Comparison of ENCODE assay signal across 8 cellular contexts in the genomic region with DNA sequence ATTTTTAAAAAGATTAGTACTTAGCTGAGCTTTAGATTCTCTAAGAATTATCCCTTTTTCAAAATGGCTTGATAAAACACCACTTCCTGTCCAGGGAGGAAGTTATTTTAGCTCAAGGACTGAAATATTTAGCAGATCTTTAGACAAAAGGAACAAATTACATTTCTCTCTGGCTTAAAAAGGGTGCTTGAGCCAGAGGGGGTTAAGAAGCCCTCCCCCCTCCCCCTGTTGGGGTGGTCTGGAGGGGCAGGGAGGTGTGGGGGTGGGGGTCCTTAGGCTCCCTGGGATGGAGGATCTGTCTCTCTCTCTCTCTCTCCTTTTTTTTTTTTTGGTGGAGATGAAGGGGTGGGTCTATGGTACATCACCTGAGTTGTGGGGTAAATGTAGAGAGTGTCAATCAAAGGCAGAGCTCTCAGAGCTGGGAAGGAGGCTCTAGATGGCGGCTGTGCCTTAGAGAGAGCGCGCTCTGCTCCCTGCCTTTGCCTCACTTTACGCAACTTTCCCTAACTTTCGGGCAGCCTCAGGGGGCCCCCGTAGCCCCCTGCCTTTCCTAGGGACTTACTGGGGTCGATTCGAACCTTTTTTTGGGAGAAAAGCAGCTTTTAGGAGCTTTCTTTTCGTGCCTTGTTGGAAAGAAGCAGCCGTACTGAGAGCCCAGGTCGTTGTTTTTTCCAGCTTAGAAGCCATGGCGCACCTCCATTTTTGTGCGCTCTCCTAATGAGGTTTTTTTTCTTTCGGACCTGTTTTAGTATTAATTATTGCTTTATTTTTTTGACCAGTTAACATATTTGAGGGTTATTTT. TPM values are rescaled to one million over a fixed set of nuclear protein-coding genes. Genes with fewer than 3 reads are reported as not detected.
DNase-seq lines count a peak whose midpoint lies in the region; ATAC-seq and TF ChIP-seq lines count a peak whose summit lies in the region.

A gene (plus strand): TSS at position 415 of the 802 bp plus-strand sequence. CDS start 914 bp downstream, outside the sequence.

- peaks cover 0 to 13% (median 6%) of the 10 kb centered on the region in 7 donors for H3K9me3 Mint-ChIP-seq in CD4-positive, CD25-positive, alpha-beta regulatory T cell

- TF ChIP-seq CTCF in liver (IDR thresholded peaks at IDR 0.05; ENCODE audit: low read depth, low read length, missing input control), result no peak

- TF ChIP-seq RAD21 in liver (IDR thresholded peaks at IDR 0.05), result peak; percentile 14 to 16

- H3K27me3 ChIP-seq in CD4-positive, CD25-positive, alpha-beta regulatory T cell (ENCODE audit: control insufficient read depth, insufficient read depth, low read length), result no peaks in the 10 kb centered on the region
- H3K27me3 ChIP-seq in liver (ENCODE audit: control insufficient read depth in 4 of 4, insufficient read depth in 4 of 4, low read length in 3 of 4), result no peaks in the 10 kb centered on the region

- no peaks in the 10 kb centered on the region for H3K9me3 ChIP-seq in CD4-positive, CD25-positive, alpha-beta regulatory T cell (ENCODE audit: control insufficient read depth in 2 of 2, low read length in 2 of 2)
- no peaks in the 10 kb centered on the region for H3K9me3 ChIP-seq in liver (ENCODE audit: control insufficient read depth in 4 of 4, low read length in 3 of 4)

- WGBS in liver, result under 1% methylated on average over 14 of the region's 14 CpGs

- H3K4me3 ChIP-seq in CD4-positive, CD25-positive, alpha-beta regulatory T cell (ENCODE audit: low read depth, low read length), result peak within 1 kb of the TSS; percentile 100
- H3K4me3 ChIP-seq in liver (ENCODE audit: low read depth in 1 of 3, low read length in 3 of 3), result peak within 1 kb of the TSS; percentile 60 to 90 (median 87)

- peak within 1 kb of the TSS; percentile 98 to 99 (median 99) for H3K27ac Mint-ChIP-seq in CD4-positive, CD25-positive, alpha-beta regulatory T cell

- DNase-seq in CD4-positive, CD25-positive, alpha-beta regulatory T cell, result peak; percentile 64 to 91 (median 87)
- DNase-seq in NCI-H526 (lab: John Stamatoyannopoulos, UW) (peak; percentile 93 to 94), dermis microvascular lymphatic vessel endothelial cell (ENCODE audit: low read depth in 2 of 2) (peak; percentile 78 to 90)
- DNase-seq in activated CD4-positive, alpha-beta T cell treated with anti-CD3 and anti-CD28 coated beads for 48 hours, result peak; percentile 74
- DNase-seq in stimulated activated CD4-positive, alpha-beta T cell treated with anti-CD3 and anti-CD28 coated beads, TNF-alpha, amount 100 ng/mL, for 1 hour (ENCODE audit: low read depth in 3 of 3, low spot score in 1 of 3), result peak in 2 of 3 donors; percentile 33 to 37

- ATAC-seq in CD4-positive, CD25-positive, alpha-beta regulatory T cell (ENCODE audit: low read depth in 2 of 2), result peak; percentile 65 to 68
- peak; percentile 77 for ATAC-seq in GM19395 (IDR thresholded peaks at IDR 0.05; ENCODE audit: unreplicated experiment)
- peak; percentile 70 for ATAC-seq in HG03520 (IDR thresholded peaks at IDR 0.05; ENCODE audit: unreplicated experiment)

- H3K4me3 Mint-ChIP-seq in CD4-positive, CD25-positive, alpha-beta regulatory T cell, result peak within 1 kb of the TSS; percentile 96 to 100 (median 98)

- H3K9ac ChIP-seq in liver (ENCODE audit: low read depth in 1 of 2, low read length in 2 of 2), result peak within 1 kb of the TSS; percentile 98 to 99

- H3K36me3 ChIP-seq in CD4-positive, CD25-positive, alpha-beta regulatory T cell (ENCODE audit: control insufficient read depth, insufficient read depth, low read length), result peaks cover 54% of the 10 kb centered on the region
- peaks cover 0 to 15% (median 9%) of the 10 kb centered on the region in 4 donors for H3K36me3 ChIP-seq in liver (ENCODE audit: control insufficient read depth in 4 of 4, insufficient read depth in 3 of 4, low read depth in 1 of 4, low read length in 3 of 4)

- peaks cover 13% of the 10 kb centered on the region for H3K27me3 Mint-ChIP-seq in CD4-positive, CD25-positive, alpha-beta regulatory T cell

- peaks cover 41 to 61% (median 55%) of the 10 kb centered on the region in 4 donors for H3K4me1 Mint-ChIP-seq in CD4-positive, CD25-positive, alpha-beta regulatory T cell

- peaks cover 50% of the 10 kb centered on the region for H3K36me3 Mint-ChIP-seq in CD4-positive, CD25-positive, alpha-beta regulatory T cell

- peaks cover 52% of the 10 kb centered on the region for H3K4me1 ChIP-seq in CD4-positive, CD25-positive, alpha-beta regulatory T cell (ENCODE audit: control insufficient read depth, insufficient read depth, low read length, poor library complexity, severe bottlenecking)
- peaks cover 0 to 12% (median 6%) of the 10 kb centered on the region in 4 donors for H3K4me1 ChIP-seq in liver (ENCODE audit: control insufficient read depth in 4 of 4, insufficient read depth in 4 of 4, low read length in 3 of 4)

- peak within 1 kb of the TSS; percentile 99 for H3K27ac ChIP-seq in CD4-positive, CD25-positive, alpha-beta regulatory T cell (ENCODE audit: insufficient read depth, low read length, poor library complexity, severe bottlenecking)
- H3K27ac ChIP-seq in liver (ENCODE audit: low read depth in 1 of 2, low read length in 2 of 2), result peak within 1 kb of the TSS; percentile 97 to 98

TF ChIP-seq in liver, 16 proteins besides CTCF, POLR2A, EP300 and RAD21:
- TF ChIP-seq, protein P1, sequence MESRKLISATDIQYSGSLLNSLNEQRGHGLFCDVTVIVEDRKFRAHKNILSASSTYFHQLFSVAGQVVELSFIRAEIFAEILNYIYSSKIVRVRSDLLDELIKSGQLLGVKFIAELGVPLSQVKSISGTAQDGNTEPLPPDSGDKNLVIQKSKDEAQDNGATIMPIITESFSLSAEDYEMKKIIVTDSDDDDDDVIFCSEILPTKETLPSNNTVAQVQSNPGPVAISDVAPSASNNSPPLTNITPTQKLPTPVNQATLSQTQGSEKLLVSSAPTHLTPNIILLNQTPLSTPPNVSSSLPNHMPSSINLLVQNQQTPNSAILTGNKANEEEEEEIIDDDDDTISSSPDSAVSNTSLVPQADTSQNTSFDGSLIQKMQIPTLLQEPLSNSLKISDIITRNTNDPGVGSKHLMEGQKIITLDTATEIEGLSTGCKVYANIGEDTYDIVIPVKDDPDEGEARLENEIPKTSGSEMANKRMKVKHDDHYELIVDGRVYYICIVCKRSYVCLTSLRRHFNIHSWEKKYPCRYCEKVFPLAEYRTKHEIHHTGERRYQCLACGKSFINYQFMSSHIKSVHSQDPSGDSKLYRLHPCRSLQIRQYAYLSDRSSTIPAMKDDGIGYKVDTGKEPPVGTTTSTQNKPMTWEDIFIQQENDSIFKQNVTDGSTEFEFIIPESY (IDR thresholded peaks at IDR 0.05), result no peak
- TF ChIP-seq TAF1 (conservative IDR thresholded peaks at IDR 0.05) (peak; percentile 98), HNF4G (IDR thresholded peaks at IDR 0.05) (no peak), GABPA (IDR thresholded peaks at IDR 0.05 in 1 of 2, conservative IDR thresholded peaks at IDR 0.05 in 1 of 2) (peak; percentile 36 to 60), EGR1 (IDR thresholded peaks at IDR 0.05; ENCODE audit: low read depth in 2 of 2) (no peak), SP1 (IDR thresholded peaks at IDR 0.05) (peak; percentile 42), FOXA2 (IDR thresholded peaks at IDR 0.05) (no peak), NR2F2 (IDR thresholded peaks at IDR 0.05) (no peak), RXRA (IDR thresholded peaks at IDR 0.05) (no peak), YY1 (IDR thresholded peaks at IDR 0.05) (peak; percentile 98), FOXA1 (IDR thresholded peaks at IDR 0.05) (no peak)
- TF ChIP-seq, protein P2, sequence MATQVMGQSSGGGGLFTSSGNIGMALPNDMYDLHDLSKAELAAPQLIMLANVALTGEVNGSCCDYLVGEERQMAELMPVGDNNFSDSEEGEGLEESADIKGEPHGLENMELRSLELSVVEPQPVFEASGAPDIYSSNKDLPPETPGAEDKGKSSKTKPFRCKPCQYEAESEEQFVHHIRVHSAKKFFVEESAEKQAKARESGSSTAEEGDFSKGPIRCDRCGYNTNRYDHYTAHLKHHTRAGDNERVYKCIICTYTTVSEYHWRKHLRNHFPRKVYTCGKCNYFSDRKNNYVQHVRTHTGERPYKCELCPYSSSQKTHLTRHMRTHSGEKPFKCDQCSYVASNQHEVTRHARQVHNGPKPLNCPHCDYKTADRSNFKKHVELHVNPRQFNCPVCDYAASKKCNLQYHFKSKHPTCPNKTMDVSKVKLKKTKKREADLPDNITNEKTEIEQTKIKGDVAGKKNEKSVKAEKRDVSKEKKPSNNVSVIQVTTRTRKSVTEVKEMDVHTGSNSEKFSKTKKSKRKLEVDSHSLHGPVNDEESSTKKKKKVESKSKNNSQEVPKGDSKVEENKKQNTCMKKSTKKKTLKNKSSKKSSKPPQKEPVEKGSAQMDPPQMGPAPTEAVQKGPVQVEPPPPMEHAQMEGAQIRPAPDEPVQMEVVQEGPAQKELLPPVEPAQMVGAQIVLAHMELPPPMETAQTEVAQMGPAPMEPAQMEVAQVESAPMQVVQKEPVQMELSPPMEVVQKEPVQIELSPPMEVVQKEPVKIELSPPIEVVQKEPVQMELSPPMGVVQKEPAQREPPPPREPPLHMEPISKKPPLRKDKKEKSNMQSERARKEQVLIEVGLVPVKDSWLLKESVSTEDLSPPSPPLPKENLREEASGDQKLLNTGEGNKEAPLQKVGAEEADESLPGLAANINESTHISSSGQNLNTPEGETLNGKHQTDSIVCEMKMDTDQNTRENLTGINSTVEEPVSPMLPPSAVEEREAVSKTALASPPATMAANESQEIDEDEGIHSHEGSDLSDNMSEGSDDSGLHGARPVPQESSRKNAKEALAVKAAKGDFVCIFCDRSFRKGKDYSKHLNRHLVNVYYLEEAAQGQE (IDR thresholded peaks at IDR 0.05), result peak; percentile 95

RNA-seq across cellular contexts. Expression of the gene that starts here (rescaled TPM):
- 579 TPM for total RNA-seq in CD4-positive, CD25-positive, alpha-beta regulatory T cell
- polyA plus RNA-seq in CD4-positive, CD25-positive, alpha-beta regulatory T cell, result 10 to 100 TPM; 44.3 to 52.1 (median 48.6) TPM
- total RNA-seq in dermis microvascular lymphatic vessel endothelial cell, result 40.2 and 47.4 TPM in 2 replicates
- 10 to 100 TPM; 70.5 to 90.2 TPM for total RNA-seq in liver
- polyA plus RNA-seq in liver, result 10 to 100 TPM; 13.9 to 28.3 TPM

Comparison
In these comparisons a context has a peak if more than half of its experiments do, and no peak if none do; other contexts are left out.
1. Peak in every context shown above with its lines: DNase-seq, ATAC-seq, H3K4me3 ChIP-seq and H3K27ac ChIP-seq.
2. DNase-seq: peak in every context shown above with its lines; median percentile 94 in NCI-H526; 87 in CD4-positive, CD25-positive, alpha-beta regulatory T cell; 84 in dermis microvascular lymphatic vessel endothelial cell; 74 in activated CD4-positive, alpha-beta T cell treated with anti-CD3 and anti-CD28 coated beads for 48 hours; 35 in stimulated activated CD4-positive, alpha-beta T cell treated with anti-CD3 and anti-CD28 coated beads, TNF-alpha, amount 100 ng/mL, for 1 hour.